Comparison of ENCODE assay signal across 23 cellular contexts in the genomic region with DNA sequence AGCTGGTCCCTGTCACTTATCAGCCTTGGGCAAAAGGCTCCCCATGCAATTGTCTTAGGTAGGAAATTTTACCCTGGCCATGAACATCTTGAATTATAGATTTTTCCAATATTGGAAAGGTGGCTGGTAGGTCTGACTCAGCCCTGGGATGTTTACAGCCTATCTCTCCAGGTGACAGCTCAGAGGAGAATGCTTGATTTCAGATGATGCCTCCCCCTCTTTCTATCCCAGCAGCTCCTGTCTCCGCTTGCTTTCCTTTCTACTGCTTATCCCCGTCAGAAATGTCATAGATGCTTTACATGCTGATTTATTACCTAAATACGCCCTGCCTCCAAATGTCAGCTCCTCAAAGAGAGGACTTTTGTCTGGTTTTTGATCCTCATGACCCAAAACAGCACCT.
DNase-seq lines count a peak whose midpoint lies in the region; ATAC-seq, FAIRE-seq and TF ChIP-seq lines count a peak whose summit lies in the region.
"Had no signal": no experiment of that assay in that cellular context is flagged by ENCODE, and none has a peak within 500 bp of the region (broad histone marks: within the 10 kb centered on the region; RNA-seq: fewer than 3 reads in every experiment).

No MANE protein-coding gene starts in this region.

- intact Hi-C loops in IMR-90 (cut with micrococcal nuclease): no loop called here

- no peak overlapping the region for H2AFZ ChIP-seq in IMR-90 (replicated peaks; ENCODE audit: low read length, poor library complexity)
- H2AFZ ChIP-seq: GM23248 had no signal

- TF ChIP-seq CTCF in IMR-90 (conservative IDR thresholded peaks at IDR 0.05; ENCODE audit: low read depth, low read length): no peak
- no peak for TF ChIP-seq CTCF in neural crest cell (conservative IDR thresholded peaks at IDR 0.05)

- no peak overlapping the region for H3K56ac ChIP-seq in IMR-90 (ENCODE audit: extremely low read depth, insufficient read depth, low read length)

- no peak overlapping the region for H3K4ac ChIP-seq in IMR-90 (ENCODE audit: low read depth, low read length)

- no peaks in the 10 kb centered on the region for H3K4me1 ChIP-seq in CD4-positive, CD25-positive, alpha-beta regulatory T cell (ENCODE audit: control insufficient read depth, insufficient read depth, low read length, poor library complexity, severe bottlenecking)
- peaks cover 4% of the 10 kb centered on the region for H3K4me1 ChIP-seq in IMR-90 (ENCODE audit: control insufficient read depth, insufficient read depth, low read length)
- H3K4me1 ChIP-seq: HAP-1 had no signal

- H3K79me1 ChIP-seq in IMR-90 (ENCODE audit: low read depth in 1 of 2, low read length in 2 of 2): no peaks in the 10 kb centered on the region

- no peak overlapping the region for H3K14ac ChIP-seq in IMR-90 (replicated peaks; ENCODE audit: low read depth, low read length)

- peaks cover 56% of the 10 kb centered on the region for H3K36me3 Mint-ChIP-seq in CD4-positive, CD25-positive, alpha-beta regulatory T cell
- no peaks in the 10 kb centered on the region for H3K36me3 Mint-ChIP-seq in neural crest cell (ENCODE audit: low read depth)

- H3K27ac ChIP-seq in CD4-positive, CD25-positive, alpha-beta regulatory T cell (ENCODE audit: insufficient read depth, low read length, poor library complexity, severe bottlenecking): no peak overlapping the region
- H3K27ac ChIP-seq in IMR-90 (ENCODE audit: insufficient read depth, low read length) (no peak overlapping the region), caudate nucleus (ENCODE audit: low read depth, low read length) (peak overlapping the region; percentile 83)
- H3K27ac ChIP-seq: C4-2B, GM23248, HL-60, SK-N-MC had no signal

- FAIRE-seq in GM12892 (lab: Jason Lieb, UNC): no peak
- FAIRE-seq: G401.6, RCC 7860 had no signal

- POLR2A ChIA-PET in IMR-90 (lab: Charles Lee; ENCODE audit: unreplicated experiment): no interaction called here

- TF ChIP-seq RAD21 in IMR-90 (IDR thresholded peaks at IDR 0.05; ENCODE audit: low read length): no peak

- H3K27me3 ChIP-seq in CD4-positive, CD25-positive, alpha-beta regulatory T cell (ENCODE audit: control insufficient read depth, insufficient read depth, low read length): no peaks in the 10 kb centered on the region
- no peaks in the 10 kb centered on the region for H3K27me3 ChIP-seq in IMR-90 (ENCODE audit: control insufficient read depth, insufficient read depth, low read length)

- DNase-seq in CD4-positive, CD25-positive, alpha-beta regulatory T cell: no peak
- no peak for DNase-seq in IMR-90
- DNase-seq in caudate nucleus (lab: John Stamatoyannopoulos, UW): peak in 19 of 61 donors; percentile 6 to 76 (median 23)
- DNase-seq in neural crest cell (ENCODE audit: low read depth, low spot score): no peak
- no peak for DNase-seq in NCI-H1105 (lab: John Stamatoyannopoulos, UW)
- DNase-seq in stimulated activated CD4-positive, alpha-beta T cell treated with anti-CD3 and anti-CD28 coated beads, Interleukin-4, amount 100 ng/mL, for 4 hours: no peak
- DNase-seq in GM12892 (ENCODE audit: insufficient read length): no peak
- DNase-seq: COR-L47; DMS 273 treated with DMSO at 0.1 percent for 48 hours; Karpas-422; NCI-H1092 treated with DMSO at 0.1 percent for 48 hours; NCI-H1694 treated with DMSO at 0.1 percent for 48 hours; NCI-H748 treated with DMSO at 0.1 percent for 48 hours; NK-92 treated with Interleukin-12 subunit alpha and Interleukin-12 subunit beta, amount 100 ng/mL, for 24 hours; SHP77 had no signal

- H3K4me3 Mint-ChIP-seq in CD4-positive, CD25-positive, alpha-beta regulatory T cell: no peak overlapping the region
- H3K4me3 Mint-ChIP-seq in neural crest cell: no peak overlapping the region
- H3K4me3 Mint-ChIP-seq: IgD-negative memory B cell had no signal

- no peak overlapping the region for H2AK9ac ChIP-seq in IMR-90 (replicated peaks; ENCODE audit: low read depth, low read length, poor library complexity)

- H3K4me2 ChIP-seq in IMR-90 (ENCODE audit: low read depth, low read length): no peak overlapping the region

- no peak overlapping the region for H3K9ac ChIP-seq in IMR-90 (ENCODE audit: low read depth, low read length)
- H3K9ac ChIP-seq: GM23248 had no signal

- H2AK5ac ChIP-seq in IMR-90 (ENCODE audit: low read depth, low read length): no peak overlapping the region

- H3K23ac ChIP-seq in IMR-90 (ENCODE audit: low read depth, low read length): no peak overlapping the region

- no peak overlapping the region for H2BK5ac ChIP-seq in IMR-90 (ENCODE audit: low read depth, low read length, poor library complexity, severe bottlenecking)

- peaks cover 19% of the 10 kb centered on the region for H3K9me1 ChIP-seq in IMR-90 (ENCODE audit: insufficient read depth, low read length)

- CTCF ChIA-PET in IMR-90 (lab: Yijun Ruan, JAX): no interaction called here

- no TSS peak for BruUV-seq in IMR-90 (replicated peaks; lab: Mats Ljungman, UMichigan)

- ATAC-seq in CD4-positive, CD25-positive, alpha-beta regulatory T cell (ENCODE audit: low read depth in 2 of 2): no peak
- no peak for ATAC-seq in IMR-90 (ENCODE audit: low read depth)

- no peaks in the 10 kb centered on the region for H4K20me1 ChIP-seq in IMR-90 (ENCODE audit: insufficient read depth, low read length)

- no peaks in the 10 kb centered on the region for H3K27me3 Mint-ChIP-seq in CD4-positive, CD25-positive, alpha-beta regulatory T cell
- H3K27me3 Mint-ChIP-seq in neural crest cell (ENCODE audit: low read depth): no peaks in the 10 kb centered on the region
- H3K27me3 Mint-ChIP-seq: IgD-negative memory B cell had no signal

- 0 out of 3 replicates have a peak overlapping the region, but pooled peaks have one; percentile 30 for H2BK15ac ChIP-seq in IMR-90 (ENCODE audit: low read depth, low read length)

- H4K8ac ChIP-seq in IMR-90 (ENCODE audit: low read depth in 2 of 2, low read length in 2 of 2): no peak overlapping the region

- no peak overlapping the region for H4K5ac ChIP-seq in IMR-90 (ENCODE audit: low read depth, low read length)

- in situ Hi-C loops in IMR-90 (cut with MboI; ENCODE audit: low sequenced_read_pairs): no loop called here

- peaks cover 84% of the 10 kb centered on the region for H3K36me3 ChIP-seq in CD4-positive, CD25-positive, alpha-beta regulatory T cell (ENCODE audit: control insufficient read depth, insufficient read depth, low read length)
- no peaks in the 10 kb centered on the region for H3K36me3 ChIP-seq in IMR-90 (ENCODE audit: control insufficient read depth, insufficient read depth, low read length)
- H3K36me3 ChIP-seq: HAP-1 had no signal

- dilution Hi-C loops in IMR-90 (cut with HindIII; ENCODE audit: low sequenced_read_pairs, unreplicated experiment): no loop called here

- H2BK120ac ChIP-seq in IMR-90 (ENCODE audit: low read depth, low read length): no peak overlapping the region

- no peaks in the 10 kb centered on the region for H3K9me3 Mint-ChIP-seq in CD4-positive, CD25-positive, alpha-beta regulatory T cell
- no peaks in the 10 kb centered on the region for H3K9me3 Mint-ChIP-seq in neural crest cell
- H3K9me3 Mint-ChIP-seq: IgD-negative memory B cell had no signal

- TF ChIP-seq POLR2A in IMR-90 (IDR thresholded peaks at IDR 0.05; ENCODE audit: low read depth, low read length) (no peak), GM12892 (IDR thresholded peaks at IDR 0.05; ENCODE audit: low read depth, low read length) (no peak)

- peak overlapping the region in 2 of 3 donors; percentile 62 to 77 for H3K27ac Mint-ChIP-seq in CD4-positive, CD25-positive, alpha-beta regulatory T cell
- H3K27ac Mint-ChIP-seq in neural crest cell (ENCODE audit: unreplicated experiment): peak overlapping the region; percentile 21
- H3K27ac Mint-ChIP-seq: IgD-negative memory B cell had no signal

- peaks cover 0 to 20% (median 15%) of the 10 kb centered on the region in 4 donors for H3K4me1 Mint-ChIP-seq in CD4-positive, CD25-positive, alpha-beta regulatory T cell
- H3K4me1 Mint-ChIP-seq in neural crest cell: peaks cover 28% of the 10 kb centered on the region

- H4K91ac ChIP-seq in IMR-90 (ENCODE audit: insufficient read depth, low read depth, low read length): no peak overlapping the region

- H3K4me3 ChIP-seq in CD4-positive, CD25-positive, alpha-beta regulatory T cell (ENCODE audit: low read depth, low read length): no peak overlapping the region
- no peak overlapping the region for H3K4me3 ChIP-seq in IMR-90 (ENCODE audit: insufficient read depth, low read depth, low read length)
- H3K4me3 ChIP-seq: GM23248, HAP-1, SK-N-MC had no signal

- no peaks in the 10 kb centered on the region for H3K9me3 ChIP-seq in CD4-positive, CD25-positive, alpha-beta regulatory T cell (ENCODE audit: control insufficient read depth in 2 of 2, low read length in 2 of 2)
- no peaks in the 10 kb centered on the region for H3K9me3 ChIP-seq in IMR-90 (ENCODE audit: control insufficient read depth, insufficient read depth, low read length)
- H3K9me3 ChIP-seq: HAP-1 had no signal

- H3K18ac ChIP-seq in IMR-90 (ENCODE audit: low read depth, low read length): no peak overlapping the region

- no CpG with 5 or more reads among the region's 3 CpGs for WGBS in IMR-90 (ENCODE audit: extremely low coverage in 2 of 2, insufficient read length in 1 of 2), 2 experiments

- no peak overlapping the region for H2BK20ac ChIP-seq in IMR-90 (ENCODE audit: low read depth, low read length)

TF ChIP-seq in IMR-90, 13 proteins besides CTCF, POLR2A, EP300 and RAD21:
- no peak for TF ChIP-seq MXI1 (IDR thresholded peaks at IDR 0.05; ENCODE audit: borderline replicate concordance, low read depth, low read length)
- no peak for TF ChIP-seq RFX5 (IDR thresholded peaks at IDR 0.05; ENCODE audit: low read depth, low read length)
- TF ChIP-seq SMC3 (IDR thresholded peaks at IDR 0.05; ENCODE audit: low read depth, low read length): no peak
- TF ChIP-seq, protein P1, sequence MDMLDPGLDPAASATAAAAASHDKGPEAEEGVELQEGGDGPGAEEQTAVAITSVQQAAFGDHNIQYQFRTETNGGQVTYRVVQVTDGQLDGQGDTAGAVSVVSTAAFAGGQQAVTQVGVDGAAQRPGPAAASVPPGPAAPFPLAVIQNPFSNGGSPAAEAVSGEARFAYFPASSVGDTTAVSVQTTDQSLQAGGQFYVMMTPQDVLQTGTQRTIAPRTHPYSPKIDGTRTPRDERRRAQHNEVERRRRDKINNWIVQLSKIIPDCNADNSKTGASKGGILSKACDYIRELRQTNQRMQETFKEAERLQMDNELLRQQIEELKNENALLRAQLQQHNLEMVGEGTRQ (IDR thresholded peaks at IDR 0.05; ENCODE audit: low read depth, low read length): no peak
- no peak for TF ChIP-seq MAFK (IDR thresholded peaks at IDR 0.05; ENCODE audit: low read depth, low read length)
- TF ChIP-seq MAZ (IDR thresholded peaks at IDR 0.05; ENCODE audit: borderline replicate concordance, low read depth, low read length): no peak
TF ChIP-seq in IMR-90: peak in this region for 0.
